In genomic region chr21:27498025-27498424, GRCh38 we compare ENCODE assay signal across 13 cellular contexts.
"Had no signal": no experiment of that assay in that cellular context is flagged by ENCODE, and none has a peak within 500 bp of the region (broad histone marks: within the 10 kb centered on the region; RNA-seq: fewer than 3 reads in every experiment).

No MANE protein-coding gene starts in this region.

- H3K4me1 ChIP-seq: left lung, transverse colon had no signal

- H3K36me3 ChIP-seq: left lung, transverse colon had no signal

- H3K9me3 ChIP-seq: transverse colon had no signal

- DNase-seq: activated naive CD4-positive, alpha-beta T cell treated with Interleukin-2 at 50 U/mL for 16 hours; activated T-cell treated with anti-CD3 and anti-CD28 coated beads for 4 hours; anterior cingulate cortex; effector memory CD4-positive, alpha-beta T cell; left lung; mesenchymal stem cell; natural killer cell; stimulated activated CD4-positive, alpha-beta T cell treated with anti-CD3 and anti-CD28 coated beads, Interleukin-4, amount 100 ng/mL, for 4 hours; stimulated activated CD8-positive, alpha-beta memory T cell treated with anti-CD3 and anti-CD28 coated beads, Interleukin-4, amount 100 ng/mL, for 48 hours; stimulated activated naive CD4-positive, alpha-beta T cell treated with Interleukin-2 at 50 U/mL for 16 hours; T-helper 17 cell; transverse colon had no signal

- H3K4me3 ChIP-seq: left lung, skin epidermis, transverse colon had no signal

- H3K27me3 ChIP-seq: left lung, transverse colon had no signal

- H3K27ac ChIP-seq: left lung, skin epidermis, transverse colon had no signal
